Comparison of ENCODE assay signal across 8 cellular contexts in genomic region chr1:64745986-64746940, GRCh38. TPM values are rescaled to one million over a fixed set of nuclear protein-coding genes. Genes with fewer than 3 reads are reported as not detected.
DNase-seq lines count a peak whose midpoint lies in the region; ATAC-seq lines count a peak whose summit lies in the region.

No MANE protein-coding gene starts in this region.

- peak overlapping the region; percentile 81 for H3K4me3 ChIP-seq in ectodermal cell (ENCODE audit: insufficient read depth, low read depth, low read length)
- H3K4me3 ChIP-seq in muscle layer of duodenum (ENCODE audit: low read depth in 1 of 2, low read length in 2 of 2) = peak overlapping the region; percentile 74 to 94

- ATAC-seq in GM18868 (IDR thresholded peaks at IDR 0.05; ENCODE audit: unreplicated experiment) = no peak

- H3K9me3 ChIP-seq in ectodermal cell (ENCODE audit: control insufficient read depth, low read length) (no peaks in the 10 kb centered on the region), muscle layer of duodenum (ENCODE audit: control insufficient read depth in 1 of 2, low read length in 2 of 2) (no peaks in the 10 kb centered on the region)

- H3K36me3 ChIP-seq in ectodermal cell (ENCODE audit: control insufficient read depth, insufficient read depth, low read length) = no peaks in the 10 kb centered on the region
- no peaks in the 10 kb centered on the region for H3K36me3 ChIP-seq in muscle layer of duodenum (ENCODE audit: control insufficient read depth in 1 of 2, insufficient read depth in 2 of 2, low read length in 2 of 2)

- WGBS in ectodermal cell, 2 experiments = 39 to 55% methylated on average over 5 to 8 of the region's 8 CpGs

- H3K27me3 ChIP-seq in ectodermal cell (ENCODE audit: control insufficient read depth, insufficient read depth, low read length, poor library complexity, severe bottlenecking) (peaks cover 3% of the 10 kb centered on the region), muscle layer of duodenum (ENCODE audit: low read depth, low read length) (no peaks in the 10 kb centered on the region)

- DNase-seq in NCI-H2227 treated with DMSO at 0.1 percent for 48 hours (lab: John Stamatoyannopoulos, UW) = peak; percentile 48
- no peak for DNase-seq in NCI-H2227 (lab: John Stamatoyannopoulos, UW; ENCODE audit: unreplicated experiment)
- peak; percentile 23 to 71 for DNase-seq in NOMO-1 (lab: John Stamatoyannopoulos, UW; ENCODE audit: unreplicated experiment in 2 of 2)
- DNase-seq in DMS153 (lab: John Stamatoyannopoulos, UW) = no peak
- no peak for DNase-seq in effector CD8-positive, alpha-beta T cell (lab: John Stamatoyannopoulos, UW)

- H3K4me1 ChIP-seq in ectodermal cell (ENCODE audit: control insufficient read depth, insufficient read depth, low read length) (peaks cover 5% of the 10 kb centered on the region), muscle layer of duodenum (ENCODE audit: control insufficient read depth in 1 of 2, insufficient read depth in 2 of 2, low read length in 2 of 2) (peaks cover 0 to 17% of the 10 kb centered on the region in 2 donors)

- H3K27ac ChIP-seq in ectodermal cell (ENCODE audit: insufficient read depth, low read depth, low read length, poor library complexity, severe bottlenecking) = no peak overlapping the region
- peak overlapping the region; percentile 72 for H3K27ac ChIP-seq in muscle layer of duodenum (ENCODE audit: low read length)

RNA-seq across cellular contexts. Expression of gene RAVER2, which starts 1.4 kb away (rescaled TPM):
- polyA plus RNA-seq in ectodermal cell (2013, experiment 1 of 4) = 25.0 TPM
- 24.7 TPM for polyA plus RNA-seq in ectodermal cell (2013, experiment 2 of 4)
- 19.5 TPM for polyA plus RNA-seq in ectodermal cell (2013, experiment 3 of 4)
- polyA plus RNA-seq in ectodermal cell (2013, experiment 4 of 4) = 18.6 TPM

Comparison
In these comparisons a context has a peak if more than half of its experiments do, and no peak if none do; other contexts are left out.
1. DNase-seq: peak in NCI-H2227 treated with DMSO at 0.1 percent for 48 hours (single experiment) and NOMO-1 (2 of 2); none in NCI-H2227 (single experiment), DMS153 (single experiment) and effector CD8-positive, alpha-beta T cell (single experiment).